Comparison of ENCODE assay signal across 8 cellular contexts in the genomic region with DNA sequence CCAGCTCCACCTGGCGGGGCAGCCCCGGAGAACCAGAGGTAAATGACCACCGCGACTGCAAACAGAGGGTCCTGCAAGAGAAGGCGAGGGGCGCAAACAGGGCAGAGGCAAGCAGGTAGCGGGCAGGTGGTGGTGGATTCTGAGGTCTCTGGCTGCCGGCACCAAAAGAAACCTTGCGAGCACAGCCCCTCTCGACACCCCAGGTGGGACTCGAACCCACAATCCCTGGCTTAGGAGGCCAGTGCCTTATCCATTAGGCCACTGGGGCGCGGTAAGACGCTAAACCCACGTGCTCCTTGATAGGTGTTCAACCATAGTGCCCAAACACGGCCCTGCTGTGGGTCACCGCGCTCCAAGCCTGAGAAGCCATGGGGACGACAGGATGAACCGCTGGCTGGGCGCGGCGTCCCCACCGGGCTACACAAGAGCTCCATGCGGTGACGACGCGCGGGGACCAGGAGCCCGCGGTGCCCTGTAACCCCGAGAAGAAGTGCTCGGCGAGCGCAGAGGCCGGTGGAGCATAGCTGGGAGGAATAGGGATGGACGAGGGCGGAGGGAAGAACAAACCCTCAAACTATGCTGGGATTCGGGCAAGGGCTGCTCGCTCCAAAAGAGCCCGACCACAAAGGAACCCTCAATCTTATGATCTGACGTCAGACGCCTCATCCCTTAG. TPM values are rescaled to one million over a fixed set of nuclear protein-coding genes. Genes with fewer than 3 reads are reported as not detected.
DNase-seq lines count a peak whose midpoint lies in the region; ATAC-seq and TF ChIP-seq lines count a peak whose summit lies in the region.

No MANE protein-coding gene starts in this region.

- TF ChIP-seq POLR2A in body of pancreas (IDR thresholded peaks at IDR 0.05) (peak in 1 of 3 donors; percentile 22), sigmoid colon (IDR thresholded peaks at IDR 0.05) (no peak)

- H3K4me1 ChIP-seq in body of pancreas (peaks cover 32% of the 10 kb centered on the region), iPS-15b (ENCODE audit: control insufficient read depth, insufficient read depth, low read length) (no peaks in the 10 kb centered on the region), sigmoid colon (peaks cover 0 to 45% (median 36%) of the 10 kb centered on the region in 4 donors)

- peak overlapping the region; percentile 97 for H3K9ac ChIP-seq in iPS-15b (ENCODE audit: low read depth, low read length)

- H3K36me3 ChIP-seq in body of pancreas (replicated peaks in 1 of 2; ENCODE audit: insufficient read depth in 1 of 2, low read depth in 2 of 2) (peaks cover 2 to 7% of the 10 kb centered on the region in 2 donors), iPS-15b (ENCODE audit: control insufficient read depth, insufficient read depth, low read length) (peaks cover 6% of the 10 kb centered on the region), sigmoid colon (peaks cover 0 to 15% (median 13%) of the 10 kb centered on the region in 4 donors)

- peak; percentile 22 for TF ChIP-seq CTCF in GM12873 (IDR thresholded peaks at IDR 0.05; ENCODE audit: insufficient read depth, low read depth, low read length, missing control alignments)
- peak in 4 of 7 experiments; percentile 12 to 33 (median 21) for TF ChIP-seq CTCF in body of pancreas (IDR thresholded peaks at IDR 0.05)
- TF ChIP-seq CTCF in sigmoid colon (IDR thresholded peaks at IDR 0.05), result peak in 1 of 4 experiments; percentile 25

- DNase-seq in NCI-H2107 (lab: John Stamatoyannopoulos, UW), result peak; percentile 74
- DNase-seq in UCSD-AML1 (lab: John Stamatoyannopoulos, UW; ENCODE audit: unreplicated experiment), result peak; percentile 94
- DNase-seq in body of pancreas, result peak; percentile 90 to 93 (median 92)
- peak; percentile 95 for DNase-seq in sigmoid colon

- H3K27ac ChIP-seq in body of pancreas, result peak overlapping the region; percentile 81 to 88 (median 87)
- peak overlapping the region; percentile 85 to 94 (median 94) for H3K27ac ChIP-seq in sigmoid colon

- intact Hi-C loops in body of pancreas (cut with DNase I) (no loop called here), sigmoid colon (cut with DNase I) (loop anchor here (5.0 kb wide), 1 partner anchor 47 kb away; the partner anchor contains the start of gene CDR2L)

- ATAC-seq in HG02970 (IDR thresholded peaks at IDR 0.05; ENCODE audit: low FRiP score, unreplicated experiment) (peak; percentile 61), body of pancreas (peak; percentile 75), GM18873 (IDR thresholded peaks at IDR 0.05; ENCODE audit: low FRiP score, unreplicated experiment) (no peak)

- TF ChIP-seq EP300 in sigmoid colon (IDR thresholded peaks at IDR 0.05), result no peak

- H3K9me3 ChIP-seq in body of pancreas (no peaks in the 10 kb centered on the region), iPS-15b (ENCODE audit: control insufficient read depth, insufficient read depth, low read length) (no peaks in the 10 kb centered on the region), sigmoid colon (no peaks in the 10 kb centered on the region)

- 1 to 2% methylated on average over 26 to 40 of the region's 43 CpGs for WGBS in body of pancreas, 2 donors
- WGBS in sigmoid colon, 2 donors, result 1% methylated on average over 43 of the region's 43 CpGs

- H3K4me3 ChIP-seq in body of pancreas, result peak overlapping the region; percentile 24 to 30
- H3K4me3 ChIP-seq in iPS-15b (ENCODE audit: low read depth, low read length), result peak overlapping the region; percentile 86
- peak overlapping the region; percentile 52 to 73 (median 63) for H3K4me3 ChIP-seq in sigmoid colon

- no peaks in the 10 kb centered on the region for H3K27me3 ChIP-seq in body of pancreas
- H3K27me3 ChIP-seq in iPS-15b (ENCODE audit: control insufficient read depth, insufficient read depth, low read length), result peaks cover 2% of the 10 kb centered on the region
- no peaks in the 10 kb centered on the region for H3K27me3 ChIP-seq in sigmoid colon

RNA-seq across cellular contexts. Expression of gene ATP5PD, which starts 12.4 kb away (rescaled TPM):
- 100 to 1,000 TPM; 105 to 131 TPM for total RNA-seq in body of pancreas
- 100 to 1,000 TPM; 303 to 480 (median 367) TPM for total RNA-seq in sigmoid colon
- polyA plus RNA-seq in sigmoid colon, result 100 to 1,000 TPM; 481 to 726 (median 592) TPM

RNA-seq across cellular contexts. Expression of gene KCTD2, which starts 12.7 kb away (rescaled TPM):
- total RNA-seq in body of pancreas (10 to 100 TPM; 11.2 to 12.7 TPM), sigmoid colon (10 to 100 TPM; 19.6 to 25.5 (median 21.8) TPM)
- polyA plus RNA-seq in sigmoid colon, result 10 to 100 TPM; 12.5 to 24.0 (median 13.8) TPM

RNA-seq across cellular contexts. Expression of gene MRPL58, which starts 21.9 kb away (rescaled TPM):
- total RNA-seq in body of pancreas, result 10 to 100 TPM in 1 of 2 donors, not detected in 1; 16.9 TPM
- total RNA-seq in sigmoid colon, result 100 to 1,000 TPM in 1 of 4 donors, 10 to 100 TPM in 3; 46.3 to 104 (median 62.5) TPM
- polyA plus RNA-seq in sigmoid colon, result 10 to 100 TPM; 36.6 to 56.9 (median 53.0) TPM

RNA-seq across cellular contexts. Expression of gene CDR2L, which starts 46.9 kb away (rescaled TPM):
- total RNA-seq in body of pancreas (10 to 100 TPM; 11.9 to 18.5 TPM), sigmoid colon (10 to 100 TPM in 3 of 4 donors, 1 to 10 TPM in 1; 9.3 to 16.9 (median 10.3) TPM)
- polyA plus RNA-seq in sigmoid colon, result 1 to 10 TPM; 2.4 to 3.7 (median 3.0) TPM

RNA-seq across cellular contexts. Expression of gene SLC16A5, which starts 53.4 kb away (rescaled TPM):
- total RNA-seq in body of pancreas, result 10 to 100 TPM in 1 of 2 donors, 1 to 10 TPM in 1; 2.1 to 14.8 TPM
- 10 to 100 TPM in 1 of 4 donors, 1 to 10 TPM in 3; 2.6 to 15.0 (median 6.4) TPM for total RNA-seq in sigmoid colon
- 10 to 100 TPM in 2 of 3 donors, 1 to 10 TPM in 1; 6.6 to 31.1 (median 13.4) TPM for polyA plus RNA-seq in sigmoid colon

Comparison
In these comparisons a context has a peak if more than half of its experiments do, and no peak if none do; other contexts are left out.
1. H3K4me3 ChIP-seq: peak in every context shown above with its lines; median percentile 86 in iPS-15b; 63 in sigmoid colon; 27 in body of pancreas.